2 cellular contexts compared by ENCODE assay signal in the genomic region with DNA sequence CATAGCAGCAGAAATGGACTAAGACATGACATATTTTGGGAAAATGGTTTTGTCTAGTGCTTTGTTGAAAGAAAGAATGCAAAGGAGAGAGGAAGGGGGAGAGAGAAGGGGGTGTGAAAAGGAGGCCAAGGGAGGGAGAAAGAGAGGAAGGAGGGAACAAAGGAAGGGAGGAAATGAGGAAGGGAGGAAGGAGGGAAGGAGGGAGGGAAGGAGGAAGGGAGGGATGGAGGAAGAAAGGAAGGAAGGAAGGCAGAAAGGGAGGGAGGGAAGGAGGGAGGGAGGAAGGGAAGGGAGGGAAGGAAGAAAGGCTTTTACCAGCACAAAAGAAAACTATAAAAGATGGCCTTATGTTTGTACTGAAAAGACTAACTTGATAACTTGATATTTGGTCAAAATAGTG.
TF ChIP-seq lines count a peak whose summit lies in the region.

No MANE protein-coding gene starts in this region.

TF ChIP-seq in IMR-90, 13 proteins besides CTCF, POLR2A, EP300 and RAD21:
- TF ChIP-seq FOS (IDR thresholded peaks at IDR 0.05; ENCODE audit: low read depth, low read length) (no peak), RFX5 (IDR thresholded peaks at IDR 0.05; ENCODE audit: low read depth, low read length) (no peak), CEBPB (IDR thresholded peaks at IDR 0.05; ENCODE audit: low read depth, low read length) (no peak), SMC3 (IDR thresholded peaks at IDR 0.05; ENCODE audit: low read depth, low read length) (no peak), MAZ (IDR thresholded peaks at IDR 0.05; ENCODE audit: borderline replicate concordance, low read depth, low read length) (no peak)
- TF ChIP-seq, protein P1, sequence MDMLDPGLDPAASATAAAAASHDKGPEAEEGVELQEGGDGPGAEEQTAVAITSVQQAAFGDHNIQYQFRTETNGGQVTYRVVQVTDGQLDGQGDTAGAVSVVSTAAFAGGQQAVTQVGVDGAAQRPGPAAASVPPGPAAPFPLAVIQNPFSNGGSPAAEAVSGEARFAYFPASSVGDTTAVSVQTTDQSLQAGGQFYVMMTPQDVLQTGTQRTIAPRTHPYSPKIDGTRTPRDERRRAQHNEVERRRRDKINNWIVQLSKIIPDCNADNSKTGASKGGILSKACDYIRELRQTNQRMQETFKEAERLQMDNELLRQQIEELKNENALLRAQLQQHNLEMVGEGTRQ (IDR thresholded peaks at IDR 0.05; ENCODE audit: low read depth, low read length), result no peak

TF ChIP-seq in endothelial cell of umbilical vein, 7 proteins besides CTCF, POLR2A, EP300 and RAD21:
- TF ChIP-seq FOS (IDR thresholded peaks at IDR 0.05; ENCODE audit: borderline replicate concordance, insufficient read depth, low read length) (no peak), MYC (IDR thresholded peaks at IDR 0.05; ENCODE audit: low read depth, low read length) (no peak), JUN (IDR thresholded peaks at IDR 0.05; ENCODE audit: borderline replicate concordance, insufficient read depth, insufficient read length, low read depth) (no peak), POLR2AphosphoS5 (IDR thresholded peaks at IDR 0.05; ENCODE audit: insufficient read depth, low read depth, low read length) (no peak), EZH2 (IDR thresholded peaks at IDR 0.05; ENCODE audit: borderline replicate concordance, low read depth, low read length, severe bottlenecking) (no peak), GATA2 (IDR thresholded peaks at IDR 0.05; ENCODE audit: insufficient read depth, insufficient read length, low read depth, low read length) (no peak)
- TF ChIP-seq, protein P2, sequence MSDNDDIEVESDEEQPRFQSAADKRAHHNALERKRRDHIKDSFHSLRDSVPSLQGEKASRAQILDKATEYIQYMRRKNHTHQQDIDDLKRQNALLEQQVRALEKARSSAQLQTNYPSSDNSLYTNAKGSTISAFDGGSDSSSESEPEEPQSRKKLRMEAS (IDR thresholded peaks at IDR 0.05; ENCODE audit: insufficient read depth, insufficient read length), result no peak
